In the genomic region with DNA sequence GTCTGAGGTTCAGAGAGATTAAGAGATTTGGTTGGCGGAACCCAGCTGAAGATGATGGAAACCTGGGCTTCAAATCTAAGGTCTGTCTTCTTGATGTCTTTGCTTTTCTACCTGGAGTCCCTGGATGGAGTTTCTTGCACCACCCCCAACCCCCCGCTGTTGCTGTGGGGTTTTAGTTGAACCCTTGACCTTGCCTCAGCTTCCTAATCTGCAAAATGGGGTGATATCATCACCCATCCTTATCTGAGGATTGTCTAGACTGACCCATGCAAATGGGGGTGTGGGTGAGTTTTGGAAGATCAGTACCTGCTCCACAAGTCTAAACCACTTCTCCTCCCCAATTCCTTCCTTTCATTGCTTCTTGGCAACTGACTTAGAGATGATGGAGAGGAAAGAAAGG, we compare ENCODE assay signal across 1 cellular context.
A peak's percentile ranks its signal among the peaks of the same experiment; 100 is the strongest.
TF ChIP-seq lines count a peak whose summit lies in the region.

No MANE protein-coding gene starts in this region.

TF ChIP-seq in K562, 482 proteins besides CTCF, POLR2A, EP300 and RAD21 (continued from another document):
- TF ChIP-seq, protein P1, sequence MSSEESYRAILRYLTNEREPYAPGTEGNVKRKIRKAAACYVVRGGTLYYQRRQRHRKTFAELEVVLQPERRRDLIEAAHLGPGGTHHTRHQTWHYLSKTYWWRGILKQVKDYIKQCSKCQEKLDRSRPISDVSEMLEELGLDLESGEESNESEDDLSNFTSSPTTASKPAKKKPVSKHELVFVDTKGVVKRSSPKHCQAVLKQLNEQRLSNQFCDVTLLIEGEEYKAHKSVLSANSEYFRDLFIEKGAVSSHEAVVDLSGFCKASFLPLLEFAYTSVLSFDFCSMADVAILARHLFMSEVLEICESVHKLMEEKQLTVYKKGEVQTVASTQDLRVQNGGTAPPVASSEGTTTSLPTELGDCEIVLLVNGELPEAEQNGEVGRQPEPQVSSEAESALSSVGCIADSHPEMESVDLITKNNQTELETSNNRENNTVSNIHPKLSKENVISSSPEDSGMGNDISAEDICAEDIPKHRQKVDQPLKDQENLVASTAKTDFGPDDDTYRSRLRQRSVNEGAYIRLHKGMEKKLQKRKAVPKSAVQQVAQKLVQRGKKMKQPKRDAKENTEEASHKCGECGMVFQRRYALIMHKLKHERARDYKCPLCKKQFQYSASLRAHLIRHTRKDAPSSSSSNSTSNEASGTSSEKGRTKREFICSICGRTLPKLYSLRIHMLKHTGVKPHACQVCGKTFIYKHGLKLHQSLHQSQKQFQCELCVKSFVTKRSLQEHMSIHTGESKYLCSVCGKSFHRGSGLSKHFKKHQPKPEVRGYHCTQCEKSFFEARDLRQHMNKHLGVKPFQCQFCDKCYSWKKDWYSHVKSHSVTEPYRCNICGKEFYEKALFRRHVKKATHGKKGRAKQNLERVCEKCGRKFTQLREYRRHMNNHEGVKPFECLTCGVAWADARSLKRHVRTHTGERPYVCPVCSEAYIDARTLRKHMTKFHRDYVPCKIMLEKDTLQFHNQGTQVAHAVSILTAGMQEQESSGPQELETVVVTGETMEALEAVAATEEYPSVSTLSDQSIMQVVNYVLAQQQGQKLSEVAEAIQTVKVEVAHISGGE (CRISPR knock-in tag; IDR thresholded peaks at IDR 0.05) = no peak
- no peak for TF ChIP-seq POLR3A (IDR thresholded peaks at IDR 0.05; ENCODE audit: borderline replicate concordance, extremely low read depth, insufficient read depth, insufficient read length)
- TF ChIP-seq SMARCA5 (IDR thresholded peaks at IDR 0.05) = peak; percentile 62; the same call in 1 of the 2 replicates
- no peak for TF ChIP-seq TAF1 (IDR thresholded peaks at IDR 0.05; ENCODE audit: control insufficient read depth, extremely low read depth, insufficient read depth, low read length, severe bottlenecking)
- TF ChIP-seq ADNP (tag; IDR thresholded peaks at IDR 0.05) = peak; percentile 84
- TF ChIP-seq EGR1 (conservative IDR thresholded peaks at IDR 0.05) = no peak
- TF ChIP-seq RCOR1 (IDR thresholded peaks at IDR 0.05; ENCODE audit: borderline replicate concordance in 1 of 2, low read depth in 2 of 2, low read length in 2 of 2) = peak in 1 of 2 experiments; percentile 61; a peak in 1 of 4 replicates
- TF ChIP-seq ZNF384 (IDR thresholded peaks at IDR 0.05; ENCODE audit: low read depth, low read length) = no peak
- TF ChIP-seq ZNF436 (CRISPR knock-in tag; IDR thresholded peaks at IDR 0.05) = no peak
- TF ChIP-seq BCOR (IDR thresholded peaks at IDR 0.05) = peak; percentile 74
- TF ChIP-seq RBM25 (IDR thresholded peaks at IDR 0.05; ENCODE audit: low read depth, low read length, severe bottlenecking) = peak; percentile 81
TF ChIP-seq in K562: peak in this region for 8.
